In genomic region chr9:21994996-21995651, GRCh38 we compare ENCODE assay signal across 8 cellular contexts. TPM values are rescaled to one million over a fixed set of nuclear protein-coding genes. Genes with fewer than 3 reads are reported as not detected.
DNase-seq lines count a peak whose midpoint lies in the region; ATAC-seq and TF ChIP-seq lines count a peak whose summit lies in the region.

No MANE protein-coding gene starts in this region.

- H3K27ac ChIP-seq in mesendoderm (ENCODE audit: low read depth, low read length): no peak overlapping the region

- H3K23ac ChIP-seq in mesendoderm (ENCODE audit: low read length): no peak overlapping the region

- peak overlapping the region; percentile 93 for H3K4me3 Mint-ChIP-seq in stimulated activated effector memory CD8-positive, alpha-beta T cell treated with anti-CD3 and anti-CD28 coated beads, Interleukin-12 subunit alpha, Interleukin-12 subunit beta, amount 100 ng/mL, for 72 hours

- TF ChIP-seq CTCF in AG09309 (IDR thresholded peaks at IDR 0.05; ENCODE audit: control insufficient read depth, insufficient read depth, low read depth, low read length, missing control alignments): peak; percentile 5

- H3K4me2 ChIP-seq in mesendoderm (ENCODE audit: low read length): peak overlapping the region; percentile 99

- H3K4me1 Mint-ChIP-seq in stimulated activated effector memory CD8-positive, alpha-beta T cell treated with anti-CD3 and anti-CD28 coated beads, Interleukin-12 subunit alpha, Interleukin-12 subunit beta, amount 100 ng/mL, for 72 hours: peaks cover 13% of the 10 kb centered on the region

- no peak overlapping the region for H2BK15ac ChIP-seq in mesendoderm (replicated peaks; ENCODE audit: low read depth)

- peak overlapping the region; percentile 83 for H3K9ac ChIP-seq in endocrine pancreas (ENCODE audit: control insufficient read depth, insufficient read depth, low read length)
- peak overlapping the region; percentile 51 for H3K9ac ChIP-seq in mesendoderm (ENCODE audit: low read length)

- no CpG with 5 or more reads among the region's 56 CpGs for WGBS in mesendoderm (ENCODE audit: extremely low coverage, insufficient coverage, low lambda C conversion rate)

- H2AK5ac ChIP-seq in mesendoderm (ENCODE audit: low read length): no peak overlapping the region

- no peak overlapping the region for H4K5ac ChIP-seq in mesendoderm (ENCODE audit: low read length)

- H2BK5ac ChIP-seq in mesendoderm (ENCODE audit: low read length): no peak overlapping the region

- H3K4me3 ChIP-seq in AG09309 (ENCODE audit: control insufficient read depth, low read depth, low read length) (peak overlapping the region; percentile 85), endocrine pancreas (ENCODE audit: control insufficient read depth, insufficient read depth, low read length) (peak overlapping the region; percentile 19), mesendoderm (ENCODE audit: low read length) (peak overlapping the region; percentile 50)

- H3K18ac ChIP-seq in mesendoderm (ENCODE audit: low read length): no peak overlapping the region

- no peaks in the 10 kb centered on the region for H3K79me1 ChIP-seq in mesendoderm (ENCODE audit: low read length)

- peak overlapping the region; percentile 56 for H3K56ac ChIP-seq in mesendoderm (ENCODE audit: low read length)

- peak overlapping the region; percentile 94 for H3K27ac Mint-ChIP-seq in stimulated activated effector memory CD8-positive, alpha-beta T cell treated with anti-CD3 and anti-CD28 coated beads, Interleukin-12 subunit alpha, Interleukin-12 subunit beta, amount 100 ng/mL, for 72 hours

- H2BK120ac ChIP-seq in mesendoderm (ENCODE audit: low read depth, low read length): no peak overlapping the region

- no peak overlapping the region for H4K8ac ChIP-seq in mesendoderm (ENCODE audit: low read depth, low read length)

- H3K36me3 Mint-ChIP-seq in stimulated activated effector memory CD8-positive, alpha-beta T cell treated with anti-CD3 and anti-CD28 coated beads, Interleukin-12 subunit alpha, Interleukin-12 subunit beta, amount 100 ng/mL, for 72 hours: peaks cover 18% of the 10 kb centered on the region

- no peak for DNase-seq in AG09309 (ENCODE audit: low read depth)
- DNase-seq in NCI-H2227 treated with DMSO at 0.1 percent for 48 hours (lab: John Stamatoyannopoulos, UW): peak; percentile 83
- peak; percentile 61 to 68 for DNase-seq in activated CD4-positive, alpha-beta T cell treated with anti-CD3 and anti-CD28 coated beads, Interleukin-2, amount 50 U/mL, for 4 hours
- DNase-seq in mesendoderm: peak; percentile 85
- peak; percentile 54 to 85 for DNase-seq in stimulated activated effector memory CD8-positive, alpha-beta T cell treated with anti-CD3 and anti-CD28 coated beads, Interleukin-12 subunit alpha, Interleukin-12 subunit beta, amount 100 ng/mL, for 72 hours (ENCODE audit: low spot score in 2 of 2)

- no peaks in the 10 kb centered on the region for H3K9me3 ChIP-seq in endocrine pancreas (ENCODE audit: control insufficient read depth, low read length)

- no peaks in the 10 kb centered on the region for H3K36me3 ChIP-seq in endocrine pancreas (ENCODE audit: control insufficient read depth, insufficient read depth, low read length)
- no peaks in the 10 kb centered on the region for H3K36me3 ChIP-seq in mesendoderm (ENCODE audit: control insufficient read depth, insufficient read depth, low read length)

- H3K79me2 ChIP-seq in mesendoderm (ENCODE audit: control insufficient read depth, insufficient read depth, low read length): no peaks in the 10 kb centered on the region

- H3K4ac ChIP-seq in mesendoderm (ENCODE audit: low read depth, low read length): no peak overlapping the region

- H3K27me3 ChIP-seq in endocrine pancreas (ENCODE audit: control insufficient read depth, insufficient read depth, low read length) (peaks cover 3% of the 10 kb centered on the region), mesendoderm (ENCODE audit: insufficient read depth, low read length, poor library complexity) (peaks cover 2% of the 10 kb centered on the region)

- H3K4me1 ChIP-seq in endocrine pancreas (ENCODE audit: control insufficient read depth, insufficient read depth, low read length) (no peaks in the 10 kb centered on the region), mesendoderm (ENCODE audit: control insufficient read depth, low read depth, low read length) (no peaks in the 10 kb centered on the region)

- ATAC-seq in GM18873 (IDR thresholded peaks at IDR 0.05; ENCODE audit: low FRiP score, unreplicated experiment): peak; percentile 76
- ATAC-seq in HG03064 (IDR thresholded peaks at IDR 0.05; ENCODE audit: low read depth, unreplicated experiment): peak; percentile 83
- peak; percentile 89 for ATAC-seq in stimulated activated effector memory CD8-positive, alpha-beta T cell treated with anti-CD3 and anti-CD28 coated beads, Interleukin-12 subunit alpha, Interleukin-12 subunit beta, amount 100 ng/mL, for 72 hours

- H3K9me3 Mint-ChIP-seq in stimulated activated effector memory CD8-positive, alpha-beta T cell treated with anti-CD3 and anti-CD28 coated beads, Interleukin-12 subunit alpha, Interleukin-12 subunit beta, amount 100 ng/mL, for 72 hours: no peaks in the 10 kb centered on the region

RNA-seq across cellular contexts. Expression of gene CDKN2B-AS1, which starts 0.5 kb away (rescaled TPM):
- polyA plus RNA-seq in mesendoderm (2013, experiment 1 of 2): 0.10 TPM
- polyA plus RNA-seq in mesendoderm (2013, experiment 2 of 2): 0.06 TPM

RNA-seq across cellular contexts. Expression of gene CDKN2A, which starts 0.9 kb away (rescaled TPM):
- 1.2 TPM for polyA plus RNA-seq in mesendoderm (2013, experiment 1 of 2)
- 1.2 TPM for polyA plus RNA-seq in mesendoderm (2013, experiment 2 of 2)

RNA-seq across cellular contexts. Expression of gene CDKN2B, which starts 14.0 kb away (rescaled TPM):
- 1.0 TPM for polyA plus RNA-seq in mesendoderm (2013, experiment 1 of 2)
- polyA plus RNA-seq in mesendoderm (2013, experiment 2 of 2): 1.3 TPM

Comparison
In these comparisons a context has a peak if more than half of its experiments do, and no peak if none do; other contexts are left out.
1. H3K4me3 ChIP-seq: peak in every context shown above with its lines; median percentile 85 in AG09309; 50 in mesendoderm; 19 in endocrine pancreas.